8 cellular contexts compared by ENCODE assay signal in genomic region chr11:76207642-76208378, GRCh38. TPM values are rescaled to one million over a fixed set of nuclear protein-coding genes. Genes with fewer than 3 reads are reported as not detected.
DNase-seq lines count a peak whose midpoint lies in the region; ATAC-seq, FAIRE-seq and TF ChIP-seq lines count a peak whose summit lies in the region.

No MANE protein-coding gene starts in this region.

- H3K27me3 ChIP-seq in AG04450 (ENCODE audit: control insufficient read depth, insufficient read depth, low read length) (peaks cover 85% of the 10 kb centered on the region), Loucy (ENCODE audit: insufficient read depth, low read length, poor library complexity, severe bottlenecking) (no peaks in the 10 kb centered on the region), neutrophil (peaks cover 100% of the 10 kb centered on the region), stomach smooth muscle (ENCODE audit: control insufficient read depth in 1 of 2, insufficient read depth in 2 of 2, low read length in 2 of 2) (peaks cover 32 to 50% of the 10 kb centered on the region in 2 donors)

- H3K79me2 ChIP-seq in Loucy (ENCODE audit: insufficient read depth, low read length) = no peaks in the 10 kb centered on the region

- peaks cover 14% of the 10 kb centered on the region for H3K4me1 ChIP-seq in Loucy (ENCODE audit: insufficient read depth, low read length, poor library complexity, severe bottlenecking)
- H3K4me1 ChIP-seq in neutrophil (ENCODE audit: control insufficient read depth in 1 of 2, insufficient read depth in 1 of 2, low read depth in 1 of 2, low read length in 1 of 2) = peaks cover 50 to 53% of the 10 kb centered on the region in 2 experiments
- peaks cover 54% of the 10 kb centered on the region for H3K4me1 ChIP-seq in stomach smooth muscle (ENCODE audit: control insufficient read depth, insufficient read depth, low read length)

- H3F3A ChIP-seq in Loucy (ENCODE audit: low read depth) = no peaks in the 10 kb centered on the region

- ATAC-seq in GM19043 (IDR thresholded peaks at IDR 0.05; ENCODE audit: low read depth, unreplicated experiment) = peak; percentile 42

- peaks cover 6% of the 10 kb centered on the region for H3K9me3 ChIP-seq in AG04450 (ENCODE audit: control insufficient read depth, insufficient read depth, low read length)
- H3K9me3 ChIP-seq in Loucy (ENCODE audit: insufficient read depth, low read depth, low read length) = no peaks in the 10 kb centered on the region
- no peaks in the 10 kb centered on the region for H3K9me3 ChIP-seq in neutrophil
- no peaks in the 10 kb centered on the region for H3K9me3 ChIP-seq in stomach smooth muscle (ENCODE audit: control insufficient read depth in 2 of 2, low read length in 2 of 2)

- FAIRE-seq in frontal cortex (lab: Jason Lieb, UNC) = no peak

- H3K36me3 ChIP-seq in Loucy (ENCODE audit: insufficient read depth, low read length) = no peaks in the 10 kb centered on the region
- H3K36me3 ChIP-seq in neutrophil = no peaks in the 10 kb centered on the region
- H3K36me3 ChIP-seq in stomach smooth muscle (ENCODE audit: control insufficient read depth in 2 of 2, insufficient read depth in 2 of 2, low read length in 2 of 2) = no peaks in the 10 kb centered on the region

- peak overlapping the region; percentile 84 for H3K4me2 ChIP-seq in Loucy (ENCODE audit: low read depth, low read length, poor library complexity, severe bottlenecking)

- POLR2A ChIA-PET in AG04450 (lab: Yijun Ruan, JAX) = interaction anchor here (0.7 to 1.4 kb wide), 2 partner anchors 121 to 315 kb away, joined by 3 read pairs; no protein-coding TSS in a partner anchor

- H3K27ac ChIP-seq in AG04450 (ENCODE audit: low read depth, low read length) (no peak overlapping the region), neutrophil (no peak overlapping the region), stomach smooth muscle (ENCODE audit: low read length) (no peak overlapping the region)

- no peak for DNase-seq in AG04450 (ENCODE audit: low read depth, low spot score)
- peak; percentile 9 for DNase-seq in SIG-M5 (lab: John Stamatoyannopoulos, UW)
- DNase-seq in activated gamma-delta T cell treated with Interleukin-2 at 50 U/mL for 16 hours = peak; percentile 70
- DNase-seq in frontal cortex (ENCODE audit: low spot score in 2 of 2) = peak; percentile 91 to 92

- CTCF ChIA-PET in AG04450 (lab: Charles Lee) = interaction anchor here (0.6 to 4.3 kb wide), 43 partner anchors 9 to 711 kb away, joined by 3 to 55 read pairs (median 5); no protein-coding TSS in a partner anchor

- no peaks in the 10 kb centered on the region for H4K20me1 ChIP-seq in Loucy (ENCODE audit: insufficient read depth, low read length, poor library complexity, severe bottlenecking)

- H3K4me3 ChIP-seq in AG04450 (ENCODE audit: low read depth, low read length) (peak overlapping the region; percentile 49), Loucy (ENCODE audit: low read length, poor library complexity, severe bottlenecking) (peak overlapping the region; percentile 71), neutrophil (ENCODE audit: low read depth in 1 of 2, low read length in 1 of 2) (peak overlapping the region; percentile 62 to 63), stomach smooth muscle (ENCODE audit: low read length in 2 of 2) (peak overlapping the region; percentile 76 to 79)

- peak overlapping the region; percentile 44 for H3K9ac ChIP-seq in Loucy (ENCODE audit: low read depth, low read length, poor library complexity, severe bottlenecking)
- H3K9ac ChIP-seq in stomach smooth muscle (ENCODE audit: low read length in 2 of 2) = peak overlapping the region in 1 of 2 donors; percentile 28

- H3K9me2 ChIP-seq in Loucy (replicated peaks; ENCODE audit: low read depth, low read length) = no peaks in the 10 kb centered on the region

- H2AFZ ChIP-seq in Loucy (ENCODE audit: low read length) = peak overlapping the region; percentile 95

- TF ChIP-seq CTCF in AG04450 (IDR thresholded peaks at IDR 0.05; ENCODE audit: low read depth, low read length) (peak; percentile 84), Loucy (conservative IDR thresholded peaks at IDR 0.05; ENCODE audit: low read length) (peak; percentile 81), neutrophil (IDR thresholded peaks at IDR 0.05) (peak; percentile 82)

RNA-seq across cellular contexts. Expression of gene WNT11, which starts 1.5 kb away (rescaled TPM):
- not detected in 2 replicates for polyA plus RNA-seq in AG04450 (2011; rRNA removed)
- polyA minus RNA-seq in AG04450 (2011; rRNA and poly(A)+ RNA removed) = not detected in 2 replicates
- total RNA-seq in frontal cortex = 5.7 TPM
